In genomic region chr11:6606471-6607189, GRCh38 we compare ENCODE assay signal across 9 cellular contexts. TPM values are rescaled to one million over a fixed set of nuclear protein-coding genes. Genes with fewer than 3 reads are reported as not detected.
DNase-seq lines count a peak whose midpoint lies in the region; ATAC-seq lines count a peak whose summit lies in the region.
"Had no signal": no experiment of that assay in that cellular context is flagged by ENCODE, and none has a peak within 500 bp of the region (broad histone marks: within the 10 kb centered on the region; RNA-seq: fewer than 3 reads in every experiment).

No MANE protein-coding gene starts in this region.

- H3K9ac ChIP-seq in NT2/D1 (ENCODE audit: insufficient read length, low read depth) = peak overlapping the region; percentile 66

- H3K27me3 ChIP-seq in CD4-positive, CD25-positive, alpha-beta regulatory T cell (ENCODE audit: control insufficient read depth, insufficient read depth, low read length) = no peaks in the 10 kb centered on the region
- H3K27me3 ChIP-seq in NT2/D1 (ENCODE audit: insufficient read depth, insufficient read length) = no peaks in the 10 kb centered on the region

- H3K27ac ChIP-seq in CD4-positive, CD25-positive, alpha-beta regulatory T cell (ENCODE audit: insufficient read depth, low read length, poor library complexity, severe bottlenecking) = peak overlapping the region; percentile 75

- peaks cover 80% of the 10 kb centered on the region for H3K4me1 ChIP-seq in CD4-positive, CD25-positive, alpha-beta regulatory T cell (ENCODE audit: control insufficient read depth, insufficient read depth, low read length, poor library complexity, severe bottlenecking)
- peaks cover 15% of the 10 kb centered on the region for H3K4me1 ChIP-seq in NT2/D1 (ENCODE audit: insufficient read depth, insufficient read length)

- peak in 2 of 3 donors; percentile 44 to 58 for DNase-seq in CD4-positive, CD25-positive, alpha-beta regulatory T cell
- DNase-seq in NT2/D1 (ENCODE audit: low read depth, low spot score) (peak; percentile 93), glomerular visceral epithelial cell (ENCODE audit: extremely low spot score) (peak; percentile 95), nucleus accumbens (lab: John Stamatoyannopoulos, UW) (peak in 54 of 56 donors; percentile 19 to 86 (median 64)), NCI-H2171 treated with DMSO at 0.1 percent for 48 hours (lab: John Stamatoyannopoulos, UW) (no peak)
- DNase-seq in activated naive CD4-positive, alpha-beta T cell treated with anti-CD3 and anti-CD28 coated beads, Interleukin-2, amount 50 U/mL, for 72 hours (ENCODE audit: low spot score in 2 of 2) = peak; percentile 51 to 75

- peak overlapping the region; percentile 62 for H3K4me3 ChIP-seq in CD4-positive, CD25-positive, alpha-beta regulatory T cell (ENCODE audit: low read depth, low read length)
- H3K4me3 ChIP-seq in NT2/D1 (ENCODE audit: insufficient read length, low read depth) = no peak overlapping the region

- H3K4me3 Mint-ChIP-seq in CD4-positive, CD25-positive, alpha-beta regulatory T cell = peak overlapping the region in 3 of 4 donors; percentile 15 to 88 (median 44)

- H3K9me3 Mint-ChIP-seq in CD4-positive, CD25-positive, alpha-beta regulatory T cell = no peaks in the 10 kb centered on the region
- no peaks in the 10 kb centered on the region for H3K9me3 Mint-ChIP-seq in activated naive CD4-positive, alpha-beta T cell treated with anti-CD3 and anti-CD28 coated beads, Interleukin-2, amount 50 U/mL, for 72 hours
- H3K9me3 Mint-ChIP-seq: dendritic cell treated with granulocyte-macrophage colony-stimulating factor and Interleukin-4, amounts not matched to agents 40 ng/mL and 50 ng/mL, for 4 days had no signal

- no peaks in the 10 kb centered on the region for H3K9me3 ChIP-seq in CD4-positive, CD25-positive, alpha-beta regulatory T cell (ENCODE audit: control insufficient read depth in 2 of 2, low read length in 2 of 2)
- H3K9me3 ChIP-seq in NT2/D1 (ENCODE audit: insufficient read depth, low read length) = no peaks in the 10 kb centered on the region

- H3K4me1 Mint-ChIP-seq in CD4-positive, CD25-positive, alpha-beta regulatory T cell = peaks cover 8 to 43% (median 30%) of the 10 kb centered on the region in 4 donors

- peaks cover 24% of the 10 kb centered on the region for H3K36me3 Mint-ChIP-seq in CD4-positive, CD25-positive, alpha-beta regulatory T cell
- H3K36me3 Mint-ChIP-seq in activated naive CD4-positive, alpha-beta T cell treated with anti-CD3 and anti-CD28 coated beads, Interleukin-2, amount 50 U/mL, for 72 hours = peaks cover 27 to 32% of the 10 kb centered on the region in 2 donors

- peaks cover 38% of the 10 kb centered on the region for H3K36me3 ChIP-seq in CD4-positive, CD25-positive, alpha-beta regulatory T cell (ENCODE audit: control insufficient read depth, insufficient read depth, low read length)
- H3K36me3 ChIP-seq in NT2/D1 (ENCODE audit: insufficient read depth, insufficient read length, low read length) = peaks cover 69% of the 10 kb centered on the region

- H3K27ac Mint-ChIP-seq in CD4-positive, CD25-positive, alpha-beta regulatory T cell = peak overlapping the region; percentile 80 to 98 (median 83)
- H3K27ac Mint-ChIP-seq in activated naive CD4-positive, alpha-beta T cell treated with anti-CD3 and anti-CD28 coated beads, Interleukin-2, amount 50 U/mL, for 72 hours = peak overlapping the region in 1 of 2 donors; percentile 87

- ATAC-seq in CD4-positive, CD25-positive, alpha-beta regulatory T cell (ENCODE audit: low read depth in 2 of 2) = no peak
- ATAC-seq in GM18909 (IDR thresholded peaks at IDR 0.05; ENCODE audit: poor library complexity, unreplicated experiment) (peak; percentile 57), HG03135 (IDR thresholded peaks at IDR 0.05; ENCODE audit: unreplicated experiment) (peak; percentile 37)
- peak; percentile 27 to 50 for ATAC-seq in activated naive CD4-positive, alpha-beta T cell treated with anti-CD3 and anti-CD28 coated beads, Interleukin-2, amount 50 U/mL, for 72 hours

- H3K27me3 Mint-ChIP-seq in CD4-positive, CD25-positive, alpha-beta regulatory T cell = no peaks in the 10 kb centered on the region
- H3K27me3 Mint-ChIP-seq: dendritic cell treated with granulocyte-macrophage colony-stimulating factor and Interleukin-4, amounts not matched to agents 40 ng/mL and 50 ng/mL, for 4 days had no signal

RNA-seq across cellular contexts. Expression of gene ILK, which starts 3.1 kb away (rescaled TPM):
- total RNA-seq in CD4-positive, CD25-positive, alpha-beta regulatory T cell = 62.9 TPM
- 100 to 1,000 TPM in 2 of 4 donors, 10 to 100 TPM in 2; 92.8 to 141 (median 115) TPM for polyA plus RNA-seq in CD4-positive, CD25-positive, alpha-beta regulatory T cell
- total RNA-seq in activated naive CD4-positive, alpha-beta T cell treated with anti-CD3 and anti-CD28 coated beads, Interleukin-2, amount 50 U/mL, for 72 hours = 10 to 100 TPM; 72.1 to 99.7 TPM

RNA-seq across cellular contexts. Expression of gene RRP8, which starts 3.2 kb away (rescaled TPM):
- 21.0 TPM for total RNA-seq in CD4-positive, CD25-positive, alpha-beta regulatory T cell
- 10 to 100 TPM; 22.5 to 30.9 (median 25.7) TPM for polyA plus RNA-seq in CD4-positive, CD25-positive, alpha-beta regulatory T cell
- 10 to 100 TPM; 24.9 to 38.3 TPM for total RNA-seq in activated naive CD4-positive, alpha-beta T cell treated with anti-CD3 and anti-CD28 coated beads, Interleukin-2, amount 50 U/mL, for 72 hours

RNA-seq across cellular contexts. Expression of gene TAF10, which starts 5.4 kb away (rescaled TPM):
- total RNA-seq in CD4-positive, CD25-positive, alpha-beta regulatory T cell = 125 TPM
- polyA plus RNA-seq in CD4-positive, CD25-positive, alpha-beta regulatory T cell = 100 to 1,000 TPM; 254 to 386 (median 265) TPM
- 100 to 1,000 TPM in 1 of 2 donors, 10 to 100 TPM in 1; 95.3 to 166 TPM for total RNA-seq in activated naive CD4-positive, alpha-beta T cell treated with anti-CD3 and anti-CD28 coated beads, Interleukin-2, amount 50 U/mL, for 72 hours

RNA-seq across cellular contexts. Expression of gene TPP1, which starts 12.6 kb away (rescaled TPM):
- 100 TPM for total RNA-seq in CD4-positive, CD25-positive, alpha-beta regulatory T cell
- polyA plus RNA-seq in CD4-positive, CD25-positive, alpha-beta regulatory T cell = 100 to 1,000 TPM; 135 to 165 (median 137) TPM
- 10 to 100 TPM; 54.7 to 67.4 TPM for total RNA-seq in activated naive CD4-positive, alpha-beta T cell treated with anti-CD3 and anti-CD28 coated beads, Interleukin-2, amount 50 U/mL, for 72 hours

RNA-seq across cellular contexts. Expression of gene DCHS1, which starts 49.0 kb away (rescaled TPM):
- total RNA-seq in CD4-positive, CD25-positive, alpha-beta regulatory T cell = 2.4 TPM
- polyA plus RNA-seq in CD4-positive, CD25-positive, alpha-beta regulatory T cell = 1 to 10 TPM in 2 of 4 donors, under 1 TPM in 2; 0.49 to 1.6 (median 1.0) TPM
- total RNA-seq in activated naive CD4-positive, alpha-beta T cell treated with anti-CD3 and anti-CD28 coated beads, Interleukin-2, amount 50 U/mL, for 72 hours = 1 to 10 TPM in 1 of 2 donors, under 1 TPM in 1; 0.82 to 2.1 TPM

Comparison
In these comparisons a context has a peak if more than half of its experiments do, and no peak if none do; other contexts are left out.
1. ATAC-seq: peak in GM18909 (single experiment), HG03135 (single experiment) and activated naive CD4-positive, alpha-beta T cell treated with anti-CD3 and anti-CD28 coated beads, Interleukin-2, amount 50 U/mL, for 72 hours (2 of 2); none in CD4-positive, CD25-positive, alpha-beta regulatory T cell (0 of 2).